9 cellular contexts compared by ENCODE assay signal in genomic region chr2:47043142-47043890, GRCh38.
DNase-seq lines count a peak whose midpoint lies in the region; ATAC-seq and TF ChIP-seq lines count a peak whose summit lies in the region.
"Had no signal": no experiment of that assay in that cellular context is flagged by ENCODE, and none has a peak within 500 bp of the region (broad histone marks: within the 10 kb centered on the region; RNA-seq: fewer than 3 reads in every experiment).

No MANE protein-coding gene starts in this region.

- peak in 30 of 56 donors; percentile 9 to 55 (median 34) for TF ChIP-seq CTCF in dorsolateral prefrontal cortex (IDR thresholded peaks at IDR 0.05 in 54 of 56, conservative IDR thresholded peaks at IDR 0.05 in 2 of 56; ENCODE audit: low read depth in 1 of 56, partially characterized antibody in 56 of 56)

- H3K27ac ChIP-seq in dorsolateral prefrontal cortex (peak overlapping the region; percentile 40 to 98 (median 88)), mesodermal cell (ENCODE audit: low read depth, low read length, severe bottlenecking) (peak overlapping the region; percentile 93)

- no peaks in the 10 kb centered on the region for H3K9me3 Mint-ChIP-seq in activated CD4-positive, alpha-beta memory T cell treated with anti-CD3 and anti-CD28 coated beads, Interleukin-2, amount 10 ng/mL, durations not matched to agents 7 days and 5 days

- peaks cover 44% of the 10 kb centered on the region for H3K4me1 ChIP-seq in mesodermal cell (ENCODE audit: control insufficient read depth, insufficient read depth, low read length, poor library complexity, severe bottlenecking)
- H3K4me1 ChIP-seq: parathyroid adenoma had no signal

- H3K4me3 Mint-ChIP-seq in activated CD4-positive, alpha-beta memory T cell treated with anti-CD3 and anti-CD28 coated beads, Interleukin-2, amount 10 ng/mL, durations not matched to agents 7 days and 5 days, result no peak overlapping the region

- CTCF ChIA-PET in activated CD4-positive, alpha-beta memory T cell treated with anti-CD3 and anti-CD28 coated beads, Interleukin-2, amount 10 ng/mL, durations not matched to agents 7 days and 5 days (lab: Charles Lee), result no interaction called here

- peak; percentile 87 for DNase-seq in DMS 273 (lab: John Stamatoyannopoulos, UW; ENCODE audit: unreplicated experiment)
- DNase-seq in NCI-H226, result peak; percentile 97
- peak in 2 of 10 donors; percentile 49 to 54 for DNase-seq in dorsolateral prefrontal cortex
- DNase-seq in occipital lobe (lab: John Stamatoyannopoulos, UW), result no peak
- DNase-seq in activated CD4-positive, alpha-beta memory T cell treated with anti-CD3 and anti-CD28 coated beads, Interleukin-2, amount 10 ng/mL, durations not matched to agents 7 days and 5 days, result no peak

- H3K27me3 Mint-ChIP-seq in activated CD4-positive, alpha-beta memory T cell treated with anti-CD3 and anti-CD28 coated beads, Interleukin-2, amount 10 ng/mL, durations not matched to agents 7 days and 5 days, result no peaks in the 10 kb centered on the region

- peaks cover 33% of the 10 kb centered on the region for H3K36me3 Mint-ChIP-seq in activated CD4-positive, alpha-beta memory T cell treated with anti-CD3 and anti-CD28 coated beads, Interleukin-2, amount 10 ng/mL, durations not matched to agents 7 days and 5 days (ENCODE audit: low read depth)

- 64 to 65% methylated on average over 6 to 8 of the region's 8 CpGs for WGBS in mesodermal cell (ENCODE audit: insufficient coverage in 2 of 2), 2 experiments

- no peaks in the 10 kb centered on the region for H3K27me3 ChIP-seq in dorsolateral prefrontal cortex

- H3K4me1 Mint-ChIP-seq in activated CD4-positive, alpha-beta memory T cell treated with anti-CD3 and anti-CD28 coated beads, Interleukin-2, amount 10 ng/mL, durations not matched to agents 7 days and 5 days, result peaks cover 12% of the 10 kb centered on the region

- POLR2A ChIA-PET in activated CD4-positive, alpha-beta memory T cell treated with anti-CD3 and anti-CD28 coated beads, Interleukin-2, amount 10 ng/mL, durations not matched to agents 7 days and 5 days (lab: Charles Lee), result no interaction called here

- no peak for ATAC-seq in HG02588 (IDR thresholded peaks at IDR 0.05; ENCODE audit: unreplicated experiment)
- ATAC-seq in GM18517 (IDR thresholded peaks at IDR 0.05; ENCODE audit: unreplicated experiment), result no peak

- H3K9me3 ChIP-seq in mesodermal cell (ENCODE audit: control insufficient read depth, low read length), result no peaks in the 10 kb centered on the region

- no peak overlapping the region for H3K4me3 ChIP-seq in dorsolateral prefrontal cortex
- H3K4me3 ChIP-seq in mesodermal cell (ENCODE audit: extremely low read depth, insufficient read depth, low read length, poor library complexity, severe bottlenecking), result no peak overlapping the region

- H3K27ac Mint-ChIP-seq in activated CD4-positive, alpha-beta memory T cell treated with anti-CD3 and anti-CD28 coated beads, Interleukin-2, amount 10 ng/mL, durations not matched to agents 7 days and 5 days, result no peak overlapping the region

- peaks cover 38% of the 10 kb centered on the region for H3K36me3 ChIP-seq in mesodermal cell (ENCODE audit: control insufficient read depth, insufficient read depth, low read length)

- intact Hi-C loops in dorsolateral prefrontal cortex (cut with DNase I), result loop anchor here in 1 of 2 donors (5.0 to 10.0 kb wide), 2 partner anchors 221 to 279 kb away; no protein-coding TSS in a partner anchor

Comparison
In these comparisons a context has a peak if more than half of its experiments do, and no peak if none do; other contexts are left out.
1. DNase-seq: peak in DMS 273 (single experiment) and NCI-H226 (single experiment); none in occipital lobe (single experiment) and activated CD4-positive, alpha-beta memory T cell treated with anti-CD3 and anti-CD28 coated beads, Interleukin-2, amount 10 ng/mL, durations not matched to agents 7 days and 5 days (single experiment).